In genomic region chr3:6644070-6644929, GRCh38 we compare ENCODE assay signal across 13 cellular contexts.
DNase-seq lines count a peak whose midpoint lies in the region; ATAC-seq and TF ChIP-seq lines count a peak whose summit lies in the region.
"Had no signal": no experiment of that assay in that cellular context is flagged by ENCODE, and none has a peak within 500 bp of the region (broad histone marks: within the 10 kb centered on the region; RNA-seq: fewer than 3 reads in every experiment).

No MANE protein-coding gene starts in this region.

- H3K36me3 ChIP-seq in left ventricle myocardium inferior (no peaks in the 10 kb centered on the region), ovary (no peaks in the 10 kb centered on the region), GM23338 (ENCODE audit: insufficient read depth) (peaks cover 8% of the 10 kb centered on the region; the same call in 1 of the 2 replicates)

- no peak overlapping the region for H3K27ac Mint-ChIP-seq in GM23338
- H3K27ac Mint-ChIP-seq: HFFc6 had no signal

- no peaks in the 10 kb centered on the region for H4K20me1 ChIP-seq in GM23338 (replicated peaks; ENCODE audit: insufficient read depth)

- DNase-seq in Right ventricle myocardium superior (no peak), left ventricle myocardium inferior (no peak), NCI-H524 (lab: John Stamatoyannopoulos, UW) (peak; percentile 13 to 64), ovary (no peak), GDM1 (lab: John Stamatoyannopoulos, UW) (no peak), SKM-1 (lab: John Stamatoyannopoulos, UW; ENCODE audit: unreplicated experiment) (no peak), GM23338 (ENCODE audit: low spot score) (no peak)
- DNase-seq: activated gamma-delta T cell treated with Interleukin-2 at 50 U/mL for 16 hours; HFFc6; stimulated activated CD4-positive, alpha-beta T cell treated with anti-CD3 and anti-CD28 coated beads, Interleukin-15, amount 100 ng/mL, for 24 hours; trophoblast cell had no signal

- H3K36me3 Mint-ChIP-seq in GM23338 (ENCODE audit: low read depth) = peaks cover 4% of the 10 kb centered on the region; the same call in 1 of the 3 replicates

- no peaks in the 10 kb centered on the region for H3K79me2 ChIP-seq in GM23338 (replicated peaks; ENCODE audit: insufficient read depth)

- no peak overlapping the region for H3K4me2 ChIP-seq in GM23338

- peak; percentile 63 for ATAC-seq in Right ventricle myocardium superior (ENCODE audit: poor library complexity)
- ATAC-seq in HG02938 (IDR thresholded peaks at IDR 0.05; ENCODE audit: unreplicated experiment) = peak; percentile 68
- no peak for ATAC-seq in GM23338

- no peak for TF ChIP-seq EP300 in ovary (IDR thresholded peaks at IDR 0.05)

- no peak overlapping the region for H3K27ac ChIP-seq in left ventricle myocardium inferior (replicated peaks)
- H3K27ac ChIP-seq in ovary = no peak overlapping the region
- no peak overlapping the region for H3K27ac ChIP-seq in GM23338 (ENCODE audit: low read depth)
- H3K27ac ChIP-seq: HL-60 had no signal

- H3K9me3 Mint-ChIP-seq in GM23338 = peaks cover 57% of the 10 kb centered on the region

- no peak overlapping the region for H3K4me3 Mint-ChIP-seq in GM23338
- H3K4me3 Mint-ChIP-seq: HFFc6 had no signal

- no peak overlapping the region for H2AFZ ChIP-seq in GM23338

- peaks cover 7% of the 10 kb centered on the region; the same call in 2 of the 3 replicates for H3K4me1 Mint-ChIP-seq in GM23338

- intact Hi-C loops in Right ventricle myocardium superior (cut with DNase I) (no loop called here), left ventricle myocardium inferior (cut with micrococcal nuclease) (no loop called here), ovary (cut with DNase I) (no loop called here)

- TF ChIP-seq CTCF in left ventricle myocardium inferior (IDR thresholded peaks at IDR 0.05; ENCODE audit: borderline replicate concordance) (no peak), ovary (IDR thresholded peaks at IDR 0.05) (no peak), GM23338 (conservative IDR thresholded peaks at IDR 0.05; ENCODE audit: low read depth in 2 of 2) (no peak)

- H3K9me3 ChIP-seq in left ventricle myocardium inferior (replicated peaks) = peaks cover 10% of the 10 kb centered on the region
- no peaks in the 10 kb centered on the region for H3K9me3 ChIP-seq in ovary

- no peaks in the 10 kb centered on the region for H3K9me2 ChIP-seq in GM23338 (ENCODE audit: insufficient read depth)

- H3F3A ChIP-seq in GM23338 (replicated peaks; ENCODE audit: low read depth) = no peaks in the 10 kb centered on the region

- H3K27me3 ChIP-seq in left ventricle myocardium inferior (ENCODE audit: low read depth) (no peaks in the 10 kb centered on the region), ovary (no peaks in the 10 kb centered on the region), GM23338 (ENCODE audit: insufficient read depth) (no peaks in the 10 kb centered on the region)

- TF ChIP-seq POLR2A in ovary (IDR thresholded peaks at IDR 0.05) = no peak

- H3K4me3 ChIP-seq in left ventricle myocardium inferior = no peak overlapping the region
- no peak overlapping the region for H3K4me3 ChIP-seq in ovary
- no peak overlapping the region for H3K4me3 ChIP-seq in GM23338

- H3K27me3 Mint-ChIP-seq in GM23338 (ENCODE audit: insufficient read depth, low read depth, poor library complexity) = no peaks in the 10 kb centered on the region

- no peaks in the 10 kb centered on the region for H3K4me1 ChIP-seq in left ventricle myocardium inferior
- H3K4me1 ChIP-seq in ovary (ENCODE audit: insufficient read depth) = no peaks in the 10 kb centered on the region
- no peaks in the 10 kb centered on the region for H3K4me1 ChIP-seq in GM23338 (ENCODE audit: insufficient read depth)

- WGBS in ovary, 3 donors = 89 to 91% (median 91%) methylated on average over 5 of the region's 5 CpGs

TF ChIP-seq in GM23338, 12 proteins besides CTCF, POLR2A, EP300 and RAD21 (continues in another document):
- TF ChIP-seq EZH2phosphoT487 (IDR thresholded peaks at IDR 0.05; ENCODE audit: unreplicated experiment) = no peak
- TF ChIP-seq CREB1 (CRISPR knock-in tag; IDR thresholded peaks at IDR 0.05; ENCODE audit: low read depth) = no peak
- TF ChIP-seq EZH2 (IDR thresholded peaks at IDR 0.05; ENCODE audit: low read depth, unreplicated experiment) = no peak
- TF ChIP-seq NANOG (IDR thresholded peaks at IDR 0.05; ENCODE audit: borderline replicate concordance) = no peak
- no peak for TF ChIP-seq POLR2AphosphoS5 (IDR thresholded peaks at IDR 0.05; ENCODE audit: low read depth)
- TF ChIP-seq ZNF331 (CRISPR knock-in tag; IDR thresholded peaks at IDR 0.05; ENCODE audit: low read depth) = no peak
- TF ChIP-seq, protein P1, sequence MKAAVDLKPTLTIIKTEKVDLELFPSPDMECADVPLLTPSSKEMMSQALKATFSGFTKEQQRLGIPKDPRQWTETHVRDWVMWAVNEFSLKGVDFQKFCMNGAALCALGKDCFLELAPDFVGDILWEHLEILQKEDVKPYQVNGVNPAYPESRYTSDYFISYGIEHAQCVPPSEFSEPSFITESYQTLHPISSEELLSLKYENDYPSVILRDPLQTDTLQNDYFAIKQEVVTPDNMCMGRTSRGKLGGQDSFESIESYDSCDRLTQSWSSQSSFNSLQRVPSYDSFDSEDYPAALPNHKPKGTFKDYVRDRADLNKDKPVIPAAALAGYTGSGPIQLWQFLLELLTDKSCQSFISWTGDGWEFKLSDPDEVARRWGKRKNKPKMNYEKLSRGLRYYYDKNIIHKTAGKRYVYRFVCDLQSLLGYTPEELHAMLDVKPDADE (IDR thresholded peaks at IDR 0.05) = no peak
- TF ChIP-seq JUNB (IDR thresholded peaks at IDR 0.05; ENCODE audit: unreplicated experiment) = no peak
- TF ChIP-seq, protein P2, sequence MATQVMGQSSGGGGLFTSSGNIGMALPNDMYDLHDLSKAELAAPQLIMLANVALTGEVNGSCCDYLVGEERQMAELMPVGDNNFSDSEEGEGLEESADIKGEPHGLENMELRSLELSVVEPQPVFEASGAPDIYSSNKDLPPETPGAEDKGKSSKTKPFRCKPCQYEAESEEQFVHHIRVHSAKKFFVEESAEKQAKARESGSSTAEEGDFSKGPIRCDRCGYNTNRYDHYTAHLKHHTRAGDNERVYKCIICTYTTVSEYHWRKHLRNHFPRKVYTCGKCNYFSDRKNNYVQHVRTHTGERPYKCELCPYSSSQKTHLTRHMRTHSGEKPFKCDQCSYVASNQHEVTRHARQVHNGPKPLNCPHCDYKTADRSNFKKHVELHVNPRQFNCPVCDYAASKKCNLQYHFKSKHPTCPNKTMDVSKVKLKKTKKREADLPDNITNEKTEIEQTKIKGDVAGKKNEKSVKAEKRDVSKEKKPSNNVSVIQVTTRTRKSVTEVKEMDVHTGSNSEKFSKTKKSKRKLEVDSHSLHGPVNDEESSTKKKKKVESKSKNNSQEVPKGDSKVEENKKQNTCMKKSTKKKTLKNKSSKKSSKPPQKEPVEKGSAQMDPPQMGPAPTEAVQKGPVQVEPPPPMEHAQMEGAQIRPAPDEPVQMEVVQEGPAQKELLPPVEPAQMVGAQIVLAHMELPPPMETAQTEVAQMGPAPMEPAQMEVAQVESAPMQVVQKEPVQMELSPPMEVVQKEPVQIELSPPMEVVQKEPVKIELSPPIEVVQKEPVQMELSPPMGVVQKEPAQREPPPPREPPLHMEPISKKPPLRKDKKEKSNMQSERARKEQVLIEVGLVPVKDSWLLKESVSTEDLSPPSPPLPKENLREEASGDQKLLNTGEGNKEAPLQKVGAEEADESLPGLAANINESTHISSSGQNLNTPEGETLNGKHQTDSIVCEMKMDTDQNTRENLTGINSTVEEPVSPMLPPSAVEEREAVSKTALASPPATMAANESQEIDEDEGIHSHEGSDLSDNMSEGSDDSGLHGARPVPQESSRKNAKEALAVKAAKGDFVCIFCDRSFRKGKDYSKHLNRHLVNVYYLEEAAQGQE (IDR thresholded peaks at IDR 0.05; ENCODE audit: unreplicated experiment) = no peak
- TF ChIP-seq STAT1 (IDR thresholded peaks at IDR 0.05; ENCODE audit: unreplicated experiment) = no peak

Comparison
In these comparisons a context has a peak if more than half of its experiments do, and no peak if none do; other contexts are left out.
1. DNase-seq: peak in NCI-H524 (2 of 2); none in Right ventricle myocardium superior (single experiment), left ventricle myocardium inferior (single experiment), ovary (0 of 5), GDM1 (single experiment), SKM-1 (single experiment) and GM23338 (single experiment).